8 cellular contexts compared by ENCODE assay signal in genomic region chr1:151006331-151007052, GRCh38. TPM values are rescaled to one million over a fixed set of nuclear protein-coding genes. Genes with fewer than 3 reads are reported as not detected.
DNase-seq lines count a peak whose midpoint lies in the region; ATAC-seq and TF ChIP-seq lines count a peak whose summit lies in the region.

MINDY1 (minus strand) TSS chr1:151006902; CDS start chr1:151002617, 4,285 bp downstream.

- TF ChIP-seq POLR2A in suprapubic skin (IDR thresholded peaks at IDR 0.05), result peak in 1 of 2 donors; percentile 42

- peak within 1 kb of the TSS; percentile 97 for H3K4me3 Mint-ChIP-seq in mesothelial cell of epicardium

- H3K27ac ChIP-seq in esophagus (ENCODE audit: low read depth in 2 of 2, low read length in 1 of 2), result peak within 1 kb of the TSS; percentile 95
- H3K27ac ChIP-seq in suprapubic skin, result peak within 1 kb of the TSS; percentile 91

- H3K9me3 ChIP-seq in esophagus (ENCODE audit: control insufficient read depth in 2 of 2, insufficient read depth in 1 of 2, low read depth in 1 of 2, low read length in 1 of 2) (no peaks in the 10 kb centered on the region), suprapubic skin (no peaks in the 10 kb centered on the region)

- H3K27me3 ChIP-seq in esophagus (ENCODE audit: control insufficient read depth in 1 of 2, insufficient read depth in 2 of 2, low read length in 2 of 2) (no peaks in the 10 kb centered on the region), suprapubic skin (no peaks in the 10 kb centered on the region)

- H3K27me3 Mint-ChIP-seq in mesothelial cell of epicardium (ENCODE audit: low read depth), result no peaks in the 10 kb centered on the region

- H3K27ac Mint-ChIP-seq in mesothelial cell of epicardium, result peak within 1 kb of the TSS; percentile 100

- TF ChIP-seq CTCF in mesothelial cell of epicardium (IDR thresholded peaks at IDR 0.05; ENCODE audit: unreplicated experiment), result no peak
- peak; percentile 24 to 39 for TF ChIP-seq CTCF in suprapubic skin (IDR thresholded peaks at IDR 0.05)

- peaks cover 0 to 8% of the 10 kb centered on the region in 2 donors for H3K36me3 ChIP-seq in esophagus (ENCODE audit: control insufficient read depth in 2 of 2, insufficient read depth in 2 of 2, low read length in 1 of 2)
- H3K36me3 ChIP-seq in suprapubic skin, result peaks cover 11% of the 10 kb centered on the region

- peak; percentile 45 for ATAC-seq in HG03135 (IDR thresholded peaks at IDR 0.05; ENCODE audit: unreplicated experiment)

- WGBS in esophagus, 2 donors, result 1 to 3% methylated on average over 18 of the region's 18 CpGs
- WGBS in suprapubic skin, result under 1% methylated on average over 18 of the region's 18 CpGs

- H3K4me1 ChIP-seq in esophagus (ENCODE audit: control insufficient read depth in 2 of 2, insufficient read depth in 2 of 2, low read length in 1 of 2) (peaks cover 2 to 8% of the 10 kb centered on the region in 2 donors), suprapubic skin (peaks cover 69% of the 10 kb centered on the region)

- H3K4me3 ChIP-seq in esophagus (ENCODE audit: low read depth in 1 of 2, low read length in 2 of 2) (peak within 1 kb of the TSS; percentile 48 to 79), suprapubic skin (peak within 1 kb of the TSS; percentile 65)

- DNase-seq in EL (peak; percentile 85), NCI-H526 (lab: John Stamatoyannopoulos, UW) (peak; percentile 98 to 99), mesothelial cell of epicardium (ENCODE audit: low spot score in 2 of 2, unreplicated experiment in 2 of 2) (peak in 1 of 2 experiments; percentile 70), suprapubic skin (ENCODE audit: low spot score in 2 of 2) (peak; percentile 85 to 88)
- peak; percentile 44 to 59 for DNase-seq in activated CD4-positive, alpha-beta T cell treated with anti-CD3 and anti-CD28 coated beads, Interleukin-2, amount 50 U/mL, for 48 hours
- no peak for DNase-seq in effector CD4-positive, alpha-beta T cell

- peaks cover 5% of the 10 kb centered on the region for H3K36me3 Mint-ChIP-seq in mesothelial cell of epicardium

- H3K4me1 Mint-ChIP-seq in mesothelial cell of epicardium, result peaks cover 70% of the 10 kb centered on the region

- no peaks in the 10 kb centered on the region for H3K9me3 Mint-ChIP-seq in mesothelial cell of epicardium

- no peak for TF ChIP-seq EP300 in suprapubic skin (IDR thresholded peaks at IDR 0.05)

RNA-seq across cellular contexts. Expression of gene MINDY1, which starts in this region (rescaled TPM):
- 10 to 100 TPM; 17.2 to 21.3 TPM for polyA plus RNA-seq in esophagus
- total RNA-seq in mesothelial cell of epicardium (29.7 to 31.7 TPM (median 30.9 TPM) in 3 replicates), suprapubic skin (10 to 100 TPM; 31.7 to 59.1 (median 35.8) TPM)
